16 cellular contexts compared by ENCODE assay signal in genomic region chr22:26558246-26558895, GRCh38. TPM values are rescaled to one million over a fixed set of nuclear protein-coding genes. Genes with fewer than 3 reads are reported as not detected.
A peak's percentile ranks its signal among the peaks of the same experiment; 100 is the strongest.
DNase-seq lines count a peak whose midpoint lies in the region; ATAC-seq, FAIRE-seq and TF ChIP-seq lines count a peak whose summit lies in the region.
"Had no signal": no experiment of that assay in that cellular context is flagged by ENCODE, and none has a peak within 500 bp of the region (broad histone marks: within the 10 kb centered on the region; RNA-seq: fewer than 3 reads in every experiment).

No MANE protein-coding gene starts in this region.

- no peaks in the 10 kb centered on the region for H3K36me3 Mint-ChIP-seq in natural killer cell treated with Interleukin-12 subunit alpha and Interleukin-12 subunit beta and Interleukin-15 and Interleukin-18, amount 100 ng/mL, for 72 hours

- 31 to 39% methylated on average over 3 of the region's 3 CpGs for WGBS in body of pancreas, 2 donors

- CTCF ChIA-PET in AG04450 (lab: Charles Lee), result interaction anchor here (1.0 kb wide), 1 partner anchor 98 kb away, joined by 3 read pairs; no protein-coding TSS in a partner anchor
- CTCF ChIA-PET in HEK293 (lab: Yijun Ruan, JAX), result no interaction called here

- TF ChIP-seq CTCF in AG04450 (IDR thresholded peaks at IDR 0.05; ENCODE audit: low read depth, low read length) (peak; percentile 14; the same call in 1 of the 2 replicates), HEK293 (tag by site-specific recombination; IDR thresholded peaks at IDR 0.05) (peak; percentile 11; the same call in 1 of the 2 replicates), body of pancreas (IDR thresholded peaks at IDR 0.05) (no peak)

- H3K4me1 ChIP-seq in HEK293 (ENCODE audit: control insufficient read depth, insufficient read depth, low read length) (no peaks in the 10 kb centered on the region), body of pancreas (peaks cover 72% of the 10 kb centered on the region)

- H3K36me3 ChIP-seq in HEK293 (ENCODE audit: control insufficient read depth in 2 of 2, insufficient read depth in 1 of 2, low read length in 2 of 2) (no peaks in the 10 kb centered on the region), body of pancreas (replicated peaks in 1 of 2; ENCODE audit: insufficient read depth in 1 of 2, low read depth in 2 of 2) (no peaks in the 10 kb centered on the region)

- H3K4me3 ChIP-seq in AG04450 (ENCODE audit: low read depth, low read length) (no peak overlapping the region), HEK293 (ENCODE audit: low read depth, low read length) (no peak overlapping the region), body of pancreas (no peak overlapping the region)
- H3K4me3 ChIP-seq: left lung had no signal

- DNase-seq in AG04450 (ENCODE audit: low read depth, low spot score) (no peak), body of pancreas (peak; percentile 63 to 73 (median 68)), NCI-H187 (lab: John Stamatoyannopoulos, UW) (no peak), GM19239 (ENCODE audit: insufficient read length, low spot score) (no peak)
- DNase-seq in natural killer cell treated with Interleukin-12 subunit alpha and Interleukin-12 subunit beta and Interleukin-15 and Interleukin-18, amount 100 ng/mL, for 72 hours (ENCODE audit: low spot score), result no peak
- DNase-seq: activated effector memory CD4-positive, alpha-beta T cell treated with Interleukin-2 at 50 U/mL for 16 hours; dermis blood vessel endothelial cell; KG1; left lung; occipital lobe; stimulated activated naive B cell treated with anti-CD40 and anti-IgM and Interleukin-4, amounts not matched to agents 10 μg/mL and 1 μg/mL and 100 μg/mL, for 72 hours had no signal

- FAIRE-seq in GM19239 (lab: Jason Lieb, UNC), result no peak
- FAIRE-seq: G401.6 had no signal

- peak overlapping the region; percentile 72 to 81 for H3K27ac Mint-ChIP-seq in natural killer cell treated with Interleukin-12 subunit alpha and Interleukin-12 subunit beta and Interleukin-15 and Interleukin-18, amount 100 ng/mL, for 72 hours
- H3K27ac Mint-ChIP-seq: stimulated activated naive B cell treated with anti-CD40 and anti-IgM and Interleukin-4, amounts not matched to agents 10 μg/mL and 1 μg/mL and 100 μg/mL, for 72 hours had no signal

- H3K27me3 Mint-ChIP-seq in natural killer cell treated with Interleukin-12 subunit alpha and Interleukin-12 subunit beta and Interleukin-15 and Interleukin-18, amount 100 ng/mL, for 72 hours, result no peaks in the 10 kb centered on the region
- H3K27me3 Mint-ChIP-seq: stimulated activated naive B cell treated with anti-CD40 and anti-IgM and Interleukin-4, amounts not matched to agents 10 μg/mL and 1 μg/mL and 100 μg/mL, for 72 hours had no signal

- intact Hi-C loops in body of pancreas (cut with DNase I), result no loop called here

- H3K4me3 Mint-ChIP-seq in natural killer cell treated with Interleukin-12 subunit alpha and Interleukin-12 subunit beta and Interleukin-15 and Interleukin-18, amount 100 ng/mL, for 72 hours, result no peak overlapping the region
- H3K4me3 Mint-ChIP-seq: stimulated activated naive B cell treated with anti-CD40 and anti-IgM and Interleukin-4, amounts not matched to agents 10 μg/mL and 1 μg/mL and 100 μg/mL, for 72 hours had no signal

- POLR2A ChIA-PET in AG04450 (lab: Yijun Ruan, JAX), result no interaction called here
- POLR2A ChIA-PET in HEK293 (lab: Yijun Ruan, JAX), result no interaction called here

- no peaks in the 10 kb centered on the region for H3K9me3 Mint-ChIP-seq in natural killer cell treated with Interleukin-12 subunit alpha and Interleukin-12 subunit beta and Interleukin-15 and Interleukin-18, amount 100 ng/mL, for 72 hours
- H3K9me3 Mint-ChIP-seq: stimulated activated naive B cell treated with anti-CD40 and anti-IgM and Interleukin-4, amounts not matched to agents 10 μg/mL and 1 μg/mL and 100 μg/mL, for 72 hours had no signal

- peaks cover 50 to 56% of the 10 kb centered on the region in 2 donors for H3K4me1 Mint-ChIP-seq in natural killer cell treated with Interleukin-12 subunit alpha and Interleukin-12 subunit beta and Interleukin-15 and Interleukin-18, amount 100 ng/mL, for 72 hours (ENCODE audit: low read depth in 2 of 2)

- TF ChIP-seq POLR2A in body of pancreas (IDR thresholded peaks at IDR 0.05), result peak in 1 of 3 donors; percentile 4

- H3K27me3 ChIP-seq in AG04450 (ENCODE audit: control insufficient read depth, insufficient read depth, low read length), result no peaks in the 10 kb centered on the region
- no peaks in the 10 kb centered on the region for H3K27me3 ChIP-seq in body of pancreas
- H3K27me3 ChIP-seq: left lung had no signal

- H3K27ac ChIP-seq in AG04450 (ENCODE audit: low read depth, low read length) (peak overlapping the region; percentile 65), HEK293 (ENCODE audit: extremely low read depth, low read depth, low read length) (no peak overlapping the region), body of pancreas (peak overlapping the region; percentile 80 to 88 (median 86))
- H3K27ac ChIP-seq: left lung had no signal

- ATAC-seq in body of pancreas, result peak; percentile 47
- ATAC-seq in natural killer cell treated with Interleukin-12 subunit alpha and Interleukin-12 subunit beta and Interleukin-15 and Interleukin-18, amount 100 ng/mL, for 72 hours, result no peak
- no peak for ATAC-seq in HG02981 (IDR thresholded peaks at IDR 0.05; ENCODE audit: unreplicated experiment)
- ATAC-seq in HG02571 (IDR thresholded peaks at IDR 0.05; ENCODE audit: unreplicated experiment), result no peak
- ATAC-seq: left lung; stimulated activated naive B cell treated with anti-CD40 and anti-IgM and Interleukin-4, amounts not matched to agents 10 μg/mL and 1 μg/mL and 100 μg/mL, for 72 hours had no signal

- H3K9me3 ChIP-seq in AG04450 (ENCODE audit: control insufficient read depth, insufficient read depth, low read length) (no peaks in the 10 kb centered on the region), HEK293 (ENCODE audit: control insufficient read depth, insufficient read depth, low read depth, low read length) (no peaks in the 10 kb centered on the region), body of pancreas (no peaks in the 10 kb centered on the region)
- H3K9me3 ChIP-seq: left lung had no signal

TF ChIP-seq in HEK293, 187 proteins besides CTCF, POLR2A, EP300 and RAD21:
- TF ChIP-seq ZIC2 (tag by site-specific recombination; IDR thresholded peaks at IDR 0.05), result peak; percentile 70
- TF ChIP-seq ZNF416 (tag by site-specific recombination; IDR thresholded peaks at IDR 0.05), result no peak

RNA-seq across cellular contexts. Expression of gene TPST2, which starts 31.6 kb away (rescaled TPM):
- polyA plus RNA-seq in AG04450 (2011; rRNA removed), result 33.6 and 39.3 TPM in 2 replicates
- 24.5 and 39.8 TPM in 2 replicates for polyA minus RNA-seq in AG04450 (2011; rRNA and poly(A)+ RNA removed)
- total RNA-seq in body of pancreas, result 100 to 1,000 TPM; 547 to 586 TPM
- total RNA-seq in natural killer cell treated with Interleukin-12 subunit alpha and Interleukin-12 subunit beta and Interleukin-15 and Interleukin-18, amount 100 ng/mL, for 72 hours, result 10 to 100 TPM; 43.1 to 43.6 TPM

RNA-seq across cellular contexts. Expression of gene TFIP11, which starts 46.1 kb away (rescaled TPM):
- 30.6 and 34.8 TPM in 2 replicates for polyA plus RNA-seq in AG04450 (2011; rRNA removed)
- 37.7 and 44.5 TPM in 2 replicates for polyA minus RNA-seq in AG04450 (2011; rRNA and poly(A)+ RNA removed)
- total RNA-seq in body of pancreas, result 10 to 100 TPM; 26.2 to 32.3 TPM
- total RNA-seq in natural killer cell treated with Interleukin-12 subunit alpha and Interleukin-12 subunit beta and Interleukin-15 and Interleukin-18, amount 100 ng/mL, for 72 hours, result 10 to 100 TPM; 56.5 to 57.7 TPM

RNA-seq across cellular contexts. Expression of gene CRYBB1, which starts 59.5 kb away (rescaled TPM):
- not detected in 2 replicates for polyA plus RNA-seq in AG04450 (2011; rRNA removed)
- polyA minus RNA-seq in AG04450 (2011; rRNA and poly(A)+ RNA removed), result not detected in 2 replicates
- total RNA-seq in body of pancreas, result under 1 TPM in 1 of 2 donors, not detected in 1; 0.52 TPM
- total RNA-seq in natural killer cell treated with Interleukin-12 subunit alpha and Interleukin-12 subunit beta and Interleukin-15 and Interleukin-18, amount 100 ng/mL, for 72 hours, result not detected
- total RNA-seq: dermis blood vessel endothelial cell, glomerular endothelial cell had no signal

Comparison
In these comparisons a context has a peak if more than half of its experiments do, and no peak if none do; other contexts are left out.
1. DNase-seq: peak in body of pancreas (4 of 4); none in AG04450 (single experiment), natural killer cell treated with Interleukin-12 subunit alpha and Interleukin-12 subunit beta and Interleukin-15 and Interleukin-18, amount 100 ng/mL, for 72 hours (single experiment), NCI-H187 (0 of 2) and GM19239 (single experiment).
2. CTCF ChIP-seq: peak in AG04450 (single experiment) and HEK293 (single experiment); none in body of pancreas (0 of 7).
3. RNA of gene TPST2, which starts 31.6 kb away (total RNA-seq): 547 to 586 TPM in body of pancreas; 43.1 to 43.6 TPM in natural killer cell treated with Interleukin-12 subunit alpha and Interleukin-12 subunit beta and Interleukin-15 and Interleukin-18, amount 100 ng/mL, for 72 hours; every median in the first group is over 10 times any median in the second.